1 cellular context compared by ENCODE assay signal in the genomic region with DNA sequence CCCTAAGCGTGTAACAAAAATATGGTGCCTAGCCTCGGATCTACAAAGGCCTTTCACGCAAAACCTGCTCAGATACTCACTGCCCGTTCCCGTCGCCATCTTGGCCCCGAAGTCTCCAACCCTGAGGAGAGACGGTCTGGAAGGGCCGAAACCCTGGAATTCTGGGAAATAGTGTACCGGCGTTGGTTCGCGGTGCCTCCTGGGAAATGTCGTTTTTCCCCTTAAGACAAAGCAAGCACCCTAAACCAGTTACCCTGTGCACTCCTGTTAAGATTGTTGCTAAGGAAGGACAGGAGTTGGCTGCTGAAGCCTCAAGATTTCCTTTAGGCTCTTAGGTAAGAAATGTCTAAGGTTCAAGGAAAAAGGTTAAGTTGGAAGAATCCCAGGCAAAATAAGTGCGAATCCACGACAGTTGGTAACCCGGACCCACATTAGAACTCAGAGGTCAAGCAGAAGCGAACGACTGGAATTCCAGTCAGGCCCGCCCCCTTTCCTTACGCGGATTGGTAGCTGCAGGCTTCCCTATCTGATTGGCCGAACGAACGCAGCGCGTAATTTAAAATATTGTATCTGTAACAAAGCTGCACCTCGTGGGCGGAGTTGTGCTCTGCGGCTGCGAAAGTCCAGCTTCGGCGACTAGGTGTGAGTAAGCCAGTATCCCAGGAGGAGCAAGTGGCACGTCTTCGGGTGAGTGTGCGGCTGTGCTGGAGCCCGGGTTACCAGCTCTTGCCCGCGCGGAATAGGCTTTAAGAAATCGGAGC.
TF ChIP-seq lines count a peak whose summit lies in the region.

A gene with protein sequence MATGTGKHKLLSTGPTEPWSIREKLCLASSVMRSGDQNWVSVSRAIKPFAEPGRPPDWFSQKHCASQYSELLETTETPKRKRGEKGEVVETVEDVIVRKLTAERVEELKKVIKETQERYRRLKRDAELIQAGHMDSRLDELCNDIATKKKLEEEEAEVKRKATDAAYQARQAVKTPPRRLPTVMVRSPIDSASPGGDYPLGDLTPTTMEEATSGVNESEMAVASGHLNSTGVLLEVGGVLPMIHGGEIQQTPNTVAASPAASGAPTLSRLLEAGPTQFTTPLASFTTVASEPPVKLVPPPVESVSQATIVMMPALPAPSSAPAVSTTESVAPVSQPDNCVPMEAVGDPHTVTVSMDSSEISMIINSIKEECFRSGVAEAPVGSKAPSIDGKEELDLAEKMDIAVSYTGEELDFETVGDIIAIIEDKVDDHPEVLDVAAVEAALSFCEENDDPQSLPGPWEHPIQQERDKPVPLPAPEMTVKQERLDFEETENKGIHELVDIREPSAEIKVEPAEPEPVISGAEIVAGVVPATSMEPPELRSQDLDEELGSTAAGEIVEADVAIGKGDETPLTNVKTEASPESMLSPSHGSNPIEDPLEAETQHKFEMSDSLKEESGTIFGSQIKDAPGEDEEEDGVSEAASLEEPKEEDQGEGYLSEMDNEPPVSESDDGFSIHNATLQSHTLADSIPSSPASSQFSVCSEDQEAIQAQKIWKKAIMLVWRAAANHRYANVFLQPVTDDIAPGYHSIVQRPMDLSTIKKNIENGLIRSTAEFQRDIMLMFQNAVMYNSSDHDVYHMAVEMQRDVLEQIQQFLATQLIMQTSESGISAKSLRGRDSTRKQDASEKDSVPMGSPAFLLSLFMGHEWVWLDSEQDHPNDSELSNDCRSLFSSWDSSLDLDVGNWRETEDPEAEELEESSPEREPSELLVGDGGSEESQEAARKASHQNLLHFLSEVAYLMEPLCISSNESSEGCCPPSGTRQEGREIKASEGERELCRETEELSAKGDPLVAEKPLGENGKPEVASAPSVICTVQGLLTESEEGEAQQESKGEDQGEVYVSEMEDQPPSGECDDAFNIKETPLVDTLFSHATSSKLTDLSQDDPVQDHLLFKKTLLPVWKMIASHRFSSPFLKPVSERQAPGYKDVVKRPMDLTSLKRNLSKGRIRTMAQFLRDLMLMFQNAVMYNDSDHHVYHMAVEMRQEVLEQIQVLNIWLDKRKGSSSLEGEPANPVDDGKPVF (minus strand): TSS at position 115 of the 761 bp plus-strand sequence. CDS start 16 bp downstream, at position 99.
KIF20A (plus strand) TSS at position 597 of the 761 bp plus-strand sequence. CDS start 569 bp downstream, outside the sequence.

TF ChIP-seq in K562, 482 proteins besides CTCF, POLR2A, EP300 and RAD21 (continued from another document and continues in another):
- TF ChIP-seq, protein P1, sequence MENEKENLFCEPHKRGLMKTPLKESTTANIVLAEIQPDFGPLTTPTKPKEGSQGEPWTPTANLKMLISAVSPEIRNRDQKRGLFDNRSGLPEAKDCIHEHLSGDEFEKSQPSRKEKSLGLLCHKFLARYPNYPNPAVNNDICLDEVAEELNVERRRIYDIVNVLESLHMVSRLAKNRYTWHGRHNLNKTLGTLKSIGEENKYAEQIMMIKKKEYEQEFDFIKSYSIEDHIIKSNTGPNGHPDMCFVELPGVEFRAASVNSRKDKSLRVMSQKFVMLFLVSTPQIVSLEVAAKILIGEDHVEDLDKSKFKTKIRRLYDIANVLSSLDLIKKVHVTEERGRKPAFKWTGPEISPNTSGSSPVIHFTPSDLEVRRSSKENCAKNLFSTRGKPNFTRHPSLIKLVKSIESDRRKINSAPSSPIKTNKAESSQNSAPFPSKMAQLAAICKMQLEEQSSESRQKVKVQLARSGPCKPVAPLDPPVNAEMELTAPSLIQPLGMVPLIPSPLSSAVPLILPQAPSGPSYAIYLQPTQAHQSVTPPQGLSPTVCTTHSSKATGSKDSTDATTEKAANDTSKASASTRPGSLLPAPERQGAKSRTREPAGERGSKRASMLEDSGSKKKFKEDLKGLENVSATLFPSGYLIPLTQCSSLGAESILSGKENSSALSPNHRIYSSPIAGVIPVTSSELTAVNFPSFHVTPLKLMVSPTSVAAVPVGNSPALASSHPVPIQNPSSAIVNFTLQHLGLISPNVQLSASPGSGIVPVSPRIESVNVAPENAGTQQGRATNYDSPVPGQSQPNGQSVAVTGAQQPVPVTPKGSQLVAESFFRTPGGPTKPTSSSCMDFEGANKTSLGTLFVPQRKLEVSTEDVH (IDR thresholded peaks at IDR 0.05; ENCODE audit: low read depth, partially characterized antibody) = peak; percentile 61
- TF ChIP-seq EHMT2 (IDR thresholded peaks at IDR 0.05) = no peak
- TF ChIP-seq ZNF764 (CRISPR knock-in tag; IDR thresholded peaks at IDR 0.05; ENCODE audit: low read depth) = no peak
- TF ChIP-seq BCL6 (CRISPR knock-in tag; IDR thresholded peaks at IDR 0.05) = no peak
- TF ChIP-seq NFRKB (IDR thresholded peaks at IDR 0.05; ENCODE audit: low read depth) = peak; percentile 98
- no peak for TF ChIP-seq CCNT2 (IDR thresholded peaks at IDR 0.05; ENCODE audit: borderline replicate concordance, extremely low read depth, insufficient read length, low read depth, low read length)
- TF ChIP-seq ZFP91 (CRISPR knock-in tag; IDR thresholded peaks at IDR 0.05) = no peak
- TF ChIP-seq ESRRA (IDR thresholded peaks at IDR 0.05; ENCODE audit: borderline replicate concordance, low read depth) = no peak; the same call in 1 of the 2 replicates
- peak; percentile 42; the same call in 1 of the 2 replicates for TF ChIP-seq GMEB1 (CRISPR knock-in tag; IDR thresholded peaks at IDR 0.05)
- no peak for TF ChIP-seq BDP1 (IDR thresholded peaks at IDR 0.05; ENCODE audit: insufficient read depth, insufficient read length)
- no peak for TF ChIP-seq ZNF184 (CRISPR knock-in tag; IDR thresholded peaks at IDR 0.05)
- TF ChIP-seq NEUROD1 (IDR thresholded peaks at IDR 0.05; ENCODE audit: borderline replicate concordance, low read depth, low read length, partially characterized antibody) = peak; percentile 27
- no peak; the same call in 1 of the 2 replicates for TF ChIP-seq ZHX1 (conservative IDR thresholded peaks at IDR 0.05; ENCODE audit: low read length)
- no peak for TF ChIP-seq SETDB1 (IDR thresholded peaks at IDR 0.05; ENCODE audit: low read length)
- no peak for TF ChIP-seq ZNF778 (CRISPR knock-in tag; IDR thresholded peaks at IDR 0.05)
- TF ChIP-seq MEIS2 (IDR thresholded peaks at IDR 0.05; ENCODE audit: partially characterized antibody) = no peak
- no peak for TF ChIP-seq PTTG1 (tag; IDR thresholded peaks at IDR 0.05; ENCODE audit: low read depth)
- TF ChIP-seq, protein P2, sequence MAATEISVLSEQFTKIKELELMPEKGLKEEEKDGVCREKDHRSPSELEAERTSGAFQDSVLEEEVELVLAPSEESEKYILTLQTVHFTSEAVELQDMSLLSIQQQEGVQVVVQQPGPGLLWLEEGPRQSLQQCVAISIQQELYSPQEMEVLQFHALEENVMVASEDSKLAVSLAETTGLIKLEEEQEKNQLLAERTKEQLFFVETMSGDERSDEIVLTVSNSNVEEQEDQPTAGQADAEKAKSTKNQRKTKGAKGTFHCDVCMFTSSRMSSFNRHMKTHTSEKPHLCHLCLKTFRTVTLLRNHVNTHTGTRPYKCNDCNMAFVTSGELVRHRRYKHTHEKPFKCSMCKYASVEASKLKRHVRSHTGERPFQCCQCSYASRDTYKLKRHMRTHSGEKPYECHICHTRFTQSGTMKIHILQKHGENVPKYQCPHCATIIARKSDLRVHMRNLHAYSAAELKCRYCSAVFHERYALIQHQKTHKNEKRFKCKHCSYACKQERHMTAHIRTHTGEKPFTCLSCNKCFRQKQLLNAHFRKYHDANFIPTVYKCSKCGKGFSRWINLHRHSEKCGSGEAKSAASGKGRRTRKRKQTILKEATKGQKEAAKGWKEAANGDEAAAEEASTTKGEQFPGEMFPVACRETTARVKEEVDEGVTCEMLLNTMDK (IDR thresholded peaks at IDR 0.05; ENCODE audit: borderline replicate concordance, insufficient read depth, low read depth, low read length, poor library complexity, severe bottlenecking) = no peak
- peak; percentile 91 for TF ChIP-seq CXXC5 (CRISPR knock-in tag; IDR thresholded peaks at IDR 0.05)
- TF ChIP-seq GTF2A2 (tag; IDR thresholded peaks at IDR 0.05) = no peak
- TF ChIP-seq, protein P3, sequence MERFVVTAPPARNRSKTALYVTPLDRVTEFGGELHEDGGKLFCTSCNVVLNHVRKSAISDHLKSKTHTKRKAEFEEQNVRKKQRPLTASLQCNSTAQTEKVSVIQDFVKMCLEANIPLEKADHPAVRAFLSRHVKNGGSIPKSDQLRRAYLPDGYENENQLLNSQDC (CRISPR knock-in tag; IDR thresholded peaks at IDR 0.05) = 0 out of 2 replicates have a peak, but pooled peaks have one; percentile 47
- TF ChIP-seq U2AF2 (optimal IDR thresholded peaks at IDR 0.05; ENCODE audit: low read depth, low read length) = no peak
- TF ChIP-seq DPF2 (IDR thresholded peaks at IDR 0.05) = no peak
- no peak for TF ChIP-seq NCOA4 (IDR thresholded peaks at IDR 0.05; ENCODE audit: partially characterized antibody)
- TF ChIP-seq SRSF1 (IDR thresholded peaks at IDR 0.05; ENCODE audit: low read depth, low read length) = no peak
- no peak for TF ChIP-seq PCBP1 (IDR thresholded peaks at IDR 0.05; ENCODE audit: low read depth, low read length, poor library complexity, severe bottlenecking)
- TF ChIP-seq FOXJ3 (CRISPR knock-in tag; IDR thresholded peaks at IDR 0.05) = no peak
- TF ChIP-seq KHSRP (IDR thresholded peaks at IDR 0.05) = no peak
- no peak for TF ChIP-seq ZBTB17 (CRISPR knock-in tag; IDR thresholded peaks at IDR 0.05)
- peak; percentile 98 for TF ChIP-seq NR2C2 (CRISPR knock-in tag; IDR thresholded peaks at IDR 0.05)
- peak; percentile 100 for TF ChIP-seq NR2C2 (tag; IDR thresholded peaks at IDR 0.05)
- TF ChIP-seq ZNF239 (CRISPR knock-in tag; IDR thresholded peaks at IDR 0.05) = no peak
- TF ChIP-seq NUFIP1 (IDR thresholded peaks at IDR 0.05; ENCODE audit: partially characterized antibody) = no peak
- no peak for TF ChIP-seq ZNF75A (CRISPR knock-in tag; IDR thresholded peaks at IDR 0.05)
- TF ChIP-seq NFATC3 (IDR thresholded peaks at IDR 0.05) = 0 out of 2 replicates have a peak, but pooled peaks have one; percentile 1
- TF ChIP-seq, protein P4, sequence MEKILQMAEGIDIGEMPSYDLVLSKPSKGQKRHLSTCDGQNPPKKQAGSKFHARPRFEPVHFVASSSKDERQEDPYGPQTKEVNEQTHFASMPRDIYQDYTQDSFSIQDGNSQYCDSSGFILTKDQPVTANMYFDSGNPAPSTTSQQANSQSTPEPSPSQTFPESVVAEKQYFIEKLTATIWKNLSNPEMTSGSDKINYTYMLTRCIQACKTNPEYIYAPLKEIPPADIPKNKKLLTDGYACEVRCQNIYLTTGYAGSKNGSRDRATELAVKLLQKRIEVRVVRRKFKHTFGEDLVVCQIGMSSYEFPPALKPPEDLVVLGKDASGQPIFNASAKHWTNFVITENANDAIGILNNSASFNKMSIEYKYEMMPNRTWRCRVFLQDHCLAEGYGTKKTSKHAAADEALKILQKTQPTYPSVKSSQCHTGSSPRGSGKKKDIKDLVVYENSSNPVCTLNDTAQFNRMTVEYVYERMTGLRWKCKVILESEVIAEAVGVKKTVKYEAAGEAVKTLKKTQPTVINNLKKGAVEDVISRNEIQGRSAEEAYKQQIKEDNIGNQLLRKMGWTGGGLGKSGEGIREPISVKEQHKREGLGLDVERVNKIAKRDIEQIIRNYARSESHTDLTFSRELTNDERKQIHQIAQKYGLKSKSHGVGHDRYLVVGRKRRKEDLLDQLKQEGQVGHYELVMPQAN (IDR thresholded peaks at IDR 0.05; ENCODE audit: borderline replicate concordance) = peak; percentile 99
- TF ChIP-seq MLX (CRISPR knock-in tag; conservative IDR thresholded peaks at IDR 0.05) = no peak
- TF ChIP-seq ZNF551 (CRISPR knock-in tag; IDR thresholded peaks at IDR 0.05) = no peak
- peak; percentile 30 for TF ChIP-seq RBBP5 (IDR thresholded peaks at IDR 0.05; ENCODE audit: borderline replicate concordance, insufficient read depth, low read length, poor library complexity, severe bottlenecking)
- no peak for TF ChIP-seq HNRNPK (IDR thresholded peaks at IDR 0.05; ENCODE audit: low read depth, low read length, poor library complexity, severe bottlenecking)
- no peak; the same call in 1 of the 2 replicates for TF ChIP-seq MTA3 (IDR thresholded peaks at IDR 0.05; ENCODE audit: borderline replicate concordance)
